In the genomic region with DNA sequence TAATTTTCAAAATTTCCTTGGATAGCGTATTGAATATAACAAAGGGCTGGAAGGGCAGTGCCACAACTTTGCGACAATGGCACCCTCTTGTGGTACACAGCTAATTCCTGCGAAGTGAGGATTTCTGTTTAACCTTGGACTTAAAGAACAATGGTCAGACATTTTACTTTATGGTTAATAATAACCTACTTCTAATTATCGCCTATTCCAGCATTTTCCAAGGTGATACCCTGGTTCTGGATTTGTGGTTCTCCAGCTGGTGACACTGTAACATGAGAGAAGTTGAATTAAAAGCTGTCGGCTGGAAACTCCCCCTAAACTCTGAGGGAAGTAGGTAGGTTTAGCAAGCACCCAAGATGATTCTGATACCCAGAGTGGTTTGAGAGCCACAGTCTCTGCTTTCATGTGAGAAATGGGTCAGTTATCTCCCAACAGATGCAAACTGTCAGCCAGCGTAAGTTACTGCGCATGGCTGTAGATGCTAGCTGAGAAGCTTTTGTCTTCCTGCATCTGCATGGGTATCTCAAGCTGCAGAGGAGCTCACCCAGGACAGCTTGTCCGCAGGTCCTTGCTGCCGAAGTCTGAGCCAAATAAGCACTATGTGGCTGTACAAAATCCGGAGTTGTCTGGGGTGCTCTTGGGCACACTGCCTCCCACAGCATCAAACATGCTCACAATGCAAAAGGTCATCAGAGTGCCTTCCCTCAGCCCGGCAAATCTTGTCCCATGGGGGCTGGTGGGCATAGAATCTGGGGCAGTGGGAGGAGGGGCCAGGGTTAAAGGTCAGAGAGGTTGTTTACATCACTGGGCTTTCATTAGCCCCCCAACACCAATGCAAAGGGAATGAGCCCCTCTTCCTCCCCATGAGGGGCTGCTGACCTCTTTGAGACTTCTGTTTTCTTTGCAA, we compare ENCODE assay signal across 8 cellular contexts. TPM values are rescaled to one million over a fixed set of nuclear protein-coding genes. Genes with fewer than 3 reads are reported as not detected.
DNase-seq lines count a peak whose midpoint lies in the region; ATAC-seq and TF ChIP-seq lines count a peak whose summit lies in the region.

No MANE protein-coding gene starts in this region.

- WGBS in right cardiac atrium, result 24% methylated on average over 11 of the region's 11 CpGs

- in situ Hi-C loops in gastrocnemius medialis (cut with MboI; ENCODE audit: low sequenced_read_pairs in 4 of 4), result loop anchor here (5.0 to 25.0 kb wide), 6 partner anchors 166 to 646 kb away; partner anchors contain the start of genes ASB7 (in 2 of the 4), LINS1 (in 2 of the 4) and LRRK1 (in 2 of the 4)

- H3K9me3 ChIP-seq in ascending aorta (no peaks in the 10 kb centered on the region), right cardiac atrium (ENCODE audit: control insufficient read depth, low read length) (no peaks in the 10 kb centered on the region), gastrocnemius medialis (no peaks in the 10 kb centered on the region)

- H3K27ac ChIP-seq in ascending aorta (no peak overlapping the region), right cardiac atrium (ENCODE audit: low read length) (no peak overlapping the region), gastrocnemius medialis (no peak overlapping the region)

- no peaks in the 10 kb centered on the region for H3K4me1 ChIP-seq in ascending aorta
- H3K4me1 ChIP-seq in right cardiac atrium (ENCODE audit: control insufficient read depth, insufficient read depth, low read length), result no peaks in the 10 kb centered on the region
- H3K4me1 ChIP-seq in gastrocnemius medialis, result peaks cover 0 to 3% of the 10 kb centered on the region in 2 donors

- TF ChIP-seq CTCF in GM06990 (IDR thresholded peaks at IDR 0.05; ENCODE audit: insufficient read depth, low read length, poor library complexity, severe bottlenecking) (peak; percentile 75), ascending aorta (IDR thresholded peaks at IDR 0.05) (peak; percentile 74 to 84 (median 77)), gastrocnemius medialis (IDR thresholded peaks at IDR 0.05 in 4 of 5, conservative IDR thresholded peaks at IDR 0.05 in 1 of 5) (peak; percentile 73 to 86 (median 79))

- H3K36me3 ChIP-seq in GM06990 (ENCODE audit: control insufficient read depth, insufficient read depth, low read length), result no peaks in the 10 kb centered on the region
- no peaks in the 10 kb centered on the region for H3K36me3 ChIP-seq in ascending aorta
- H3K36me3 ChIP-seq in gastrocnemius medialis, result no peaks in the 10 kb centered on the region

- H3K4me3 ChIP-seq in GM06990 (replicated peaks; ENCODE audit: low read depth, low read length), result no peak overlapping the region
- H3K4me3 ChIP-seq in Jurkat, Clone E6-1 (ENCODE audit: low read length), result no peak overlapping the region
- no peak overlapping the region for H3K4me3 ChIP-seq in ascending aorta
- no peak overlapping the region for H3K4me3 ChIP-seq in right cardiac atrium (ENCODE audit: low read length)
- H3K4me3 ChIP-seq in gastrocnemius medialis, result no peak overlapping the region

- no peak for TF ChIP-seq POLR2A in gastrocnemius medialis (IDR thresholded peaks at IDR 0.05)

- H3K27me3 ChIP-seq in GM06990 (replicated peaks; ENCODE audit: control insufficient read depth, insufficient read depth, low read length), result no peaks in the 10 kb centered on the region
- H3K27me3 ChIP-seq in ascending aorta, result no peaks in the 10 kb centered on the region
- H3K27me3 ChIP-seq in right cardiac atrium (ENCODE audit: control insufficient read depth, insufficient read depth), result no peaks in the 10 kb centered on the region
- H3K27me3 ChIP-seq in gastrocnemius medialis, result no peaks in the 10 kb centered on the region

- ATAC-seq in right cardiac atrium (peak; percentile 42 to 50), gastrocnemius medialis (peak; percentile 67 to 82), HG03108 (IDR thresholded peaks at IDR 0.05; ENCODE audit: unreplicated experiment) (no peak)

- intact Hi-C loops in ascending aorta (cut with DNase I), result loop anchor here (1.0 to 10.0 kb wide), 4 partner anchors 170 to 654 kb away; partner anchors contain the start of genes ASB7, LINS1 and LRRK1
- intact Hi-C loops in right cardiac atrium (cut with DNase I), result loop anchor here (2.0 to 10.0 kb wide), 5 partner anchors 134 to 246 kb away; no protein-coding TSS in a partner anchor
- intact Hi-C loops in gastrocnemius medialis (cut with DNase I; ENCODE audit: low total_unique reads), result loop anchor here (1.0 to 10.0 kb wide), 5 partner anchors 134 to 914 kb away; partner anchors contain the start of genes ADAMTS17 and LRRK1

- DNase-seq in A172 (ENCODE audit: low spot score) (peak; percentile 48), GM06990 (ENCODE audit: extremely low read depth, insufficient read length) (no peak), RPMI8226 (peak; percentile 78), ascending aorta (ENCODE audit: low spot score in 2 of 2) (no peak), right cardiac atrium (peak; percentile 63 to 69 (median 68)), gastrocnemius medialis (peak in 1 of 2 donors; percentile 45)
- peak; percentile 55 for DNase-seq in Jurkat, Clone E6-1 (ENCODE audit: low read depth, low spot score)

RNA-seq across cellular contexts. Expression of gene CHSY1, which starts 6.6 kb away (rescaled TPM):
- 21.9 and 22.4 TPM in 2 replicates for total RNA-seq in A172 (2014; rRNA removed; shearing (Covaris generic))
- 22.0 TPM for polyA plus RNA-seq in Jurkat, Clone E6-1 (2012; ENCODE audit: insufficient read depth, insufficient read length)
- total RNA-seq in ascending aorta, result 47.4 TPM
- 10 to 100 TPM; 24.5 to 44.7 (median 28.9) TPM for total RNA-seq in right cardiac atrium
- 11.9 TPM for polyA plus RNA-seq in right cardiac atrium
- total RNA-seq in gastrocnemius medialis, result 1 to 10 TPM; 4.6 to 8.3 (median 7.1) TPM

RNA-seq across cellular contexts. Expression of gene SELENOS, which starts 18.8 kb away (rescaled TPM):
- total RNA-seq in A172 (2014; rRNA removed; shearing (Covaris generic)), result 61.8 and 83.1 TPM in 2 replicates
- 41.5 TPM for polyA plus RNA-seq in Jurkat, Clone E6-1 (2012; ENCODE audit: insufficient read depth, insufficient read length)
- total RNA-seq in ascending aorta, result 32.0 TPM
- 10 to 100 TPM; 27.4 to 61.4 (median 35.0) TPM for total RNA-seq in right cardiac atrium
- polyA plus RNA-seq in right cardiac atrium, result 52.3 TPM
- 100 to 1,000 TPM in 1 of 4 donors, 10 to 100 TPM in 3; 74.9 to 106 (median 89.1) TPM for total RNA-seq in gastrocnemius medialis

RNA-seq across cellular contexts. Expression of gene SNRPA1, which starts 36.6 kb away (rescaled TPM):
- total RNA-seq in A172 (2014; rRNA removed; shearing (Covaris generic)), result 51.2 and 62.6 TPM in 2 replicates
- polyA plus RNA-seq in Jurkat, Clone E6-1 (2012; ENCODE audit: insufficient read depth, insufficient read length), result 302 TPM
- total RNA-seq in ascending aorta (17.8 TPM), right cardiac atrium (10 to 100 TPM; 23.4 to 33.6 (median 27.7) TPM), gastrocnemius medialis (10 to 100 TPM; 19.6 to 59.1 (median 26.2) TPM)
- polyA plus RNA-seq in right cardiac atrium, result 37.3 TPM

Comparison
In these comparisons a context has a peak if more than half of its experiments do, and no peak if none do; other contexts are left out.
1. DNase-seq: peak in A172 (single experiment), Jurkat, Clone E6-1 (single experiment), RPMI8226 (single experiment) and right cardiac atrium (3 of 3); none in GM06990 (single experiment) and ascending aorta (0 of 2).
2. Peak in every context shown above with its lines, with median percentiles within 50 percentile points of each other: CTCF ChIP-seq.